20 cellular contexts compared by ENCODE assay signal in the genomic region with DNA sequence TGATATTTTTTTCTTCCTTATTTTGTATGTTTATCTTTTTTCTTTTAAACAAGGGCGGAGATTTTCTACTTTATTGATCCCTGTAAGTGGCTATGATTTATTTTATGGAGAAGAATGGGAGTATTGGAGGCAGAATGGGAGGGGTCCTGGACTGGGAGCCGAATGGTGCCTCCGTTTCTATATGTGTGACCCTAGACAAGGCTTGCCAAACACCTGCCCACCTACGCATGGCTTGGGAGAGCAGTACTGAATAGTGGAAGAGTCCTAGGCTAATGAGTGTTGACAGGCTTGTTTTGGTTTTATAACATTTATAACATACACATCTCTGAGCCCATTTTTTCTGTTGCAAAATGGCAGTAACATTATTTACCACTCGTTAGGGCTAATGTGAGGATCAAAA. TPM values are rescaled to one million over a fixed set of nuclear protein-coding genes. Genes with fewer than 3 reads are reported as not detected.
DNase-seq lines count a peak whose midpoint lies in the region; ATAC-seq, FAIRE-seq and TF ChIP-seq lines count a peak whose summit lies in the region.
"Had no signal": no experiment of that assay in that cellular context is flagged by ENCODE, and none has a peak within 500 bp of the region (broad histone marks: within the 10 kb centered on the region; RNA-seq: fewer than 3 reads in every experiment).

No MANE protein-coding gene starts in this region.

- intact Hi-C loops in Caco-2 (cut with micrococcal nuclease; ENCODE audit: unreplicated experiment) = no loop called here
- intact Hi-C loops in right cardiac atrium (cut with DNase I) = no loop called here
- intact Hi-C loops in gastrocnemius medialis (cut with DNase I; ENCODE audit: low total_unique reads) = no loop called here

- no peak for FAIRE-seq in GM12891 (lab: Jason Lieb, UNC)
- FAIRE-seq: TTC549 had no signal

- POLR2A ChIA-PET in Caco-2 (lab: Charles Lee) = no interaction called here

- no peak overlapping the region for H3K4me3 ChIP-seq in Caco-2 (ENCODE audit: low read depth, low read length)
- no peak overlapping the region for H3K4me3 ChIP-seq in right cardiac atrium (ENCODE audit: low read length)
- no peak overlapping the region for H3K4me3 ChIP-seq in gastrocnemius medialis
- H3K4me3 ChIP-seq: GM23248 had no signal

- H3K9me3 Mint-ChIP-seq in Caco-2 (ENCODE audit: unreplicated experiment) = no peaks in the 10 kb centered on the region

- H3K36me3 Mint-ChIP-seq in Caco-2 (ENCODE audit: insufficient read depth, unreplicated experiment) = peaks cover 5% of the 10 kb centered on the region

- peaks cover 30% of the 10 kb centered on the region for H3K4me1 Mint-ChIP-seq in Caco-2 (ENCODE audit: low read depth, unreplicated experiment)

- H3K27ac Mint-ChIP-seq in Caco-2 (ENCODE audit: unreplicated experiment) = peak overlapping the region; percentile 30

- BruUV-seq in Caco-2 (replicated peaks; lab: Mats Ljungman, UMichigan) = no TSS peak

- in situ Hi-C loops in gastrocnemius medialis (cut with MboI; ENCODE audit: low sequenced_read_pairs in 4 of 4) = no loop called here

- 74% methylated on average over 5 of the region's 5 CpGs for WGBS in right cardiac atrium

- TF ChIP-seq POLR2A in gastrocnemius medialis (IDR thresholded peaks at IDR 0.05) = no peak
- TF ChIP-seq POLR2A in GM12891 (IDR thresholded peaks at IDR 0.05; ENCODE audit: low read depth, low read length) = no peak

- H3K4me1 ChIP-seq in Caco-2 (peaks cover 26% of the 10 kb centered on the region), right cardiac atrium (ENCODE audit: control insufficient read depth, insufficient read depth, low read length) (peaks cover 3% of the 10 kb centered on the region), gastrocnemius medialis (peaks cover 39 to 49% of the 10 kb centered on the region in 2 donors)

- H3K4me3 Mint-ChIP-seq in Caco-2 (ENCODE audit: unreplicated experiment) = no peak overlapping the region
- H3K4me3 Mint-ChIP-seq: brain had no signal

- no peaks in the 10 kb centered on the region for H3K9me3 ChIP-seq in Caco-2
- no peaks in the 10 kb centered on the region for H3K9me3 ChIP-seq in right cardiac atrium (ENCODE audit: control insufficient read depth, low read length)
- no peaks in the 10 kb centered on the region for H3K9me3 ChIP-seq in gastrocnemius medialis

- H3K36me3 ChIP-seq in Caco-2 (ENCODE audit: control insufficient read depth, insufficient read depth, low read length) (no peaks in the 10 kb centered on the region), gastrocnemius medialis (no peaks in the 10 kb centered on the region)

- H3K27ac ChIP-seq in right cardiac atrium (ENCODE audit: low read length) = peak overlapping the region; percentile 92
- peak overlapping the region; percentile 51 to 64 (median 58) for H3K27ac ChIP-seq in gastrocnemius medialis
- H3K27ac ChIP-seq: GM23248 had no signal

- ATAC-seq in right cardiac atrium = no peak
- ATAC-seq in gastrocnemius medialis = no peak
- no peak for ATAC-seq in GM21447 (IDR thresholded peaks at IDR 0.05; ENCODE audit: unreplicated experiment)
- ATAC-seq: stimulated activated naive CD8-positive, alpha-beta T cell treated with anti-CD3 and anti-CD28 coated beads, Interleukin-15, Interleukin-2, amounts not matched to agents 100 U/mL and 50 U/mL, for 24 hours had no signal

- TF ChIP-seq CTCF in Caco-2 (IDR thresholded peaks at IDR 0.05; ENCODE audit: insufficient read depth in 1 of 2, low read depth in 1 of 2, low read length in 1 of 2, severe bottlenecking in 1 of 2, unreplicated experiment in 1 of 2) (no peak), gastrocnemius medialis (IDR thresholded peaks at IDR 0.05 in 4 of 5, conservative IDR thresholded peaks at IDR 0.05 in 1 of 5) (no peak)

- H3K27me3 Mint-ChIP-seq in Caco-2 (ENCODE audit: insufficient read depth, unreplicated experiment) = no peaks in the 10 kb centered on the region
- H3K27me3 Mint-ChIP-seq: brain had no signal

- CTCF ChIA-PET in Caco-2 (lab: Charles Lee) = no interaction called here

- H3K27me3 ChIP-seq in Caco-2 (replicated peaks; ENCODE audit: control insufficient read depth, insufficient read depth, low read length) (no peaks in the 10 kb centered on the region), right cardiac atrium (ENCODE audit: control insufficient read depth, insufficient read depth) (no peaks in the 10 kb centered on the region), gastrocnemius medialis (no peaks in the 10 kb centered on the region)

- no peak for DNase-seq in Caco-2
- DNase-seq in NCI-H1105 treated with DMSO at 0.1 percent for 48 hours (lab: John Stamatoyannopoulos, UW) = peak; percentile 79
- no peak for DNase-seq in right cardiac atrium
- no peak for DNase-seq in gastrocnemius medialis
- DNase-seq in midbrain (lab: John Stamatoyannopoulos, UW) = no peak
- no peak for DNase-seq in GM12891 (ENCODE audit: insufficient read length, low spot score)
- DNase-seq in DMS114 treated with DMSO at 0.1 percent for 48 hours (lab: John Stamatoyannopoulos, UW; ENCODE audit: unreplicated experiment) = no peak
- DNase-seq: activated naive CD4-positive, alpha-beta T cell treated with Interleukin-2 at 50 U/mL for 16 hours; activated T-cell treated with anti-CD3 and anti-CD28 coated beads for 4 hours; effector CD4-positive, alpha-beta T cell; GM23248; hypothalamus; KG1; kidney glomerular epithelial cell; NCI-H446 treated with DMSO at 0.1 percent for 48 hours; posterior cingulate gyrus; stimulated activated naive CD8-positive, alpha-beta T cell treated with anti-CD3 and anti-CD28 coated beads, Interleukin-15, Interleukin-2, amounts not matched to agents 100 U/mL and 50 U/mL, for 24 hours had no signal

TF ChIP-seq in GM12891, 5 proteins besides CTCF, POLR2A, EP300 and RAD21:
- TF ChIP-seq TAF1 (IDR thresholded peaks at IDR 0.05; ENCODE audit: low read depth, low read length) (no peak), POU2F2 (IDR thresholded peaks at IDR 0.05; ENCODE audit: low read depth, low read length) (no peak), SPI1 (IDR thresholded peaks at IDR 0.05; ENCODE audit: low read depth, low read length) (no peak), PAX5 (IDR thresholded peaks at IDR 0.05; ENCODE audit: insufficient read depth, low read length, severe bottlenecking) (no peak), POLR2AphosphoS5 (IDR thresholded peaks at IDR 0.05; ENCODE audit: low read depth, low read length) (no peak)

RNA-seq across cellular contexts. Expression of a gene that starts 29.0 kb away (rescaled TPM):
- 52.0 and 59.4 TPM in 2 replicates for total RNA-seq in Caco-2 (2022)
- 100 to 1,000 TPM in 1 of 4 donors, 10 to 100 TPM in 3; 59.1 to 160 (median 63.7) TPM for total RNA-seq in right cardiac atrium
- polyA plus RNA-seq in right cardiac atrium = 19.5 TPM
- total RNA-seq in gastrocnemius medialis = 10 to 100 TPM; 12.9 to 20.0 (median 13.5) TPM
- 39.9 TPM for polyA plus RNA-seq in GM12891 (2012; ENCODE audit: low read depth, missing spikeins)

RNA-seq across cellular contexts. Expression of a gene that starts 59.5 kb away (rescaled TPM):
- 35.4 and 36.0 TPM in 2 replicates for total RNA-seq in Caco-2 (2022)
- 1 to 10 TPM in 3 of 4 donors, under 1 TPM in 1; 0.85 to 2.9 (median 2.3) TPM for total RNA-seq in right cardiac atrium
- 0.36 TPM for polyA plus RNA-seq in right cardiac atrium
- total RNA-seq in gastrocnemius medialis = under 1 TPM; 0.10 to 0.97 (median 0.30) TPM
- polyA plus RNA-seq in GM12891 (2012; ENCODE audit: low read depth, missing spikeins) = 21.9 TPM
